17 cellular contexts compared by ENCODE assay signal in the genomic region with DNA sequence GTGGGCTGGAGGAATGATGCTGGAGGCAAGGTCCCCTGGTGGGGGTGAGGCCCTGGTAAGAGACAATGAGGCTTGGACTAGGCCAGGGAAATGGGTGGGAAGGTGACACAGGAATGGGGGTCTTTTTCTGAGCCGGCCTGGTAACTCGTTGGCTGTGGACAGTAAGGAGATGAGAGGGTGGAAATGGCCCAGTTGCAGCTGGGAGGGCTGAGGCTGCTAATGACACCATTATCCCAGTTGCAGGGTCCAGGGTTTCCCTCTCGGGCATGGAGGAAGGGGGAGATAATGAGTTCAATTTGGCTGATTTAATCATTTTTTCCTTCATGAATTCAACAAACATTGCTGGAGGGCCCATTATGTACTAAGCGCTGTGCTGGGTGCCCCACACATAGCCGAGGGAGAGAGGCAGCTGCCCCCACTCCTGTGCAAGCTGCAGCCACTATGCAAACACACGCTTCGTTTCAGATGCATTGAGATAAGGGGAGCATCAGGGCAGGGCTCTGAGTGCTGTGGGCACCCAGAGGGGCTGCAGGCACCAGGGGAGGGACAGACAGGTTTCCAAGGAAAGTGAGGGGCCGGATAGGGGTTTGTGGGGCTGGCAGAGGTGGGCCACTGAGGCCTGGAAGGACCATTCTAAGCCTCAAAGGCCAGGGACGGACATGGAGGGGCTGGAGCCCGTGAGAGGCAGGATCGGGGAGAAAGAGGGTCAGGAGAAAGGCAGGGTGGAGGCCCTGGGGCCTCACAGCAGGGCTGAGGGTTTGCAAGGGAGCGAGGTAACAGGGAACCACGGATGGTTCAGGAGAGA. TPM values are rescaled to one million over a fixed set of nuclear protein-coding genes. Genes with fewer than 3 reads are reported as not detected.
DNase-seq lines count a peak whose midpoint lies in the region; ATAC-seq and TF ChIP-seq lines count a peak whose summit lies in the region.
"Had no signal": no experiment of that assay in that cellular context is flagged by ENCODE, and none has a peak within 500 bp of the region (broad histone marks: within the 10 kb centered on the region; RNA-seq: fewer than 3 reads in every experiment).

No MANE protein-coding gene starts in this region.

- H3K27ac Mint-ChIP-seq in nephron progenitor cell = peak overlapping the region; percentile 78
- H3K27ac Mint-ChIP-seq: activated CD4-positive, alpha-beta memory T cell treated with anti-CD3 and anti-CD28 coated beads, Interleukin-2, amount 10 ng/mL, durations not matched to agents 7 days and 5 days; naive B cell had no signal

- H3K36me3 Mint-ChIP-seq in nephron progenitor cell (ENCODE audit: low read depth) = no peaks in the 10 kb centered on the region
- H3K36me3 Mint-ChIP-seq: naive B cell had no signal

- peak; percentile 42 for DNase-seq in H7
- peak; percentile 86 for DNase-seq in NCI-H146 treated with DMSO at 0.1 percent for 48 hours (lab: John Stamatoyannopoulos, UW; ENCODE audit: unreplicated experiment)
- no peak for DNase-seq in nephron progenitor cell
- DNase-seq in cortex of kidney (lab: John Stamatoyannopoulos, UW) = no peak
- DNase-seq in GM13976 (ENCODE audit: low spot score) = no peak
- DNase-seq: activated CD4-positive, alpha-beta memory T cell treated with anti-CD3 and anti-CD28 coated beads, Interleukin-2, amount 10 ng/mL, durations not matched to agents 7 days and 5 days; AML-193; naive B cell; NCI-H2171 treated with DMSO at 0.1 percent for 48 hours had no signal

- H3K9me3 Mint-ChIP-seq in nephron progenitor cell = no peaks in the 10 kb centered on the region
- H3K9me3 Mint-ChIP-seq: activated CD4-positive, alpha-beta memory T cell treated with anti-CD3 and anti-CD28 coated beads, Interleukin-2, amount 10 ng/mL, durations not matched to agents 7 days and 5 days had no signal

- no peaks in the 10 kb centered on the region for H3K27me3 ChIP-seq in H7 (ENCODE audit: control insufficient read depth, insufficient read depth, low read length)

- TF ChIP-seq CTCF in nephron progenitor cell (IDR thresholded peaks at IDR 0.05) (no peak), GM13976 (IDR thresholded peaks at IDR 0.05; ENCODE audit: borderline replicate concordance, control extremely low read depth, extremely low read depth, insufficient read depth, missing control alignments) (no peak)

- H3K4me1 Mint-ChIP-seq in nephron progenitor cell = peaks cover 76% of the 10 kb centered on the region
- H3K4me1 Mint-ChIP-seq: activated CD4-positive, alpha-beta memory T cell treated with anti-CD3 and anti-CD28 coated beads, Interleukin-2, amount 10 ng/mL, durations not matched to agents 7 days and 5 days had no signal

- H3K36me3 ChIP-seq in H7 (replicated peaks; ENCODE audit: control insufficient read depth, insufficient read depth, low read length) = no peaks in the 10 kb centered on the region
- H3K36me3 ChIP-seq: gastrocnemius medialis had no signal

- peak; percentile 64; the same call in 2 of the 3 replicates for ATAC-seq in SK-N-SH treated with all-trans-retinoic acid at 6 μM for 48 hours
- ATAC-seq in GM21515 (IDR thresholded peaks at IDR 0.05; ENCODE audit: unreplicated experiment) = no peak
- ATAC-seq: gastrocnemius medialis had no signal

- H3K4me3 ChIP-seq in H7 (ENCODE audit: insufficient read depth, low read depth, low read length) = no peak overlapping the region
- H3K4me3 ChIP-seq: gastrocnemius medialis had no signal

- H3K4me3 Mint-ChIP-seq in nephron progenitor cell = no peak overlapping the region
- H3K4me3 Mint-ChIP-seq: activated CD4-positive, alpha-beta memory T cell treated with anti-CD3 and anti-CD28 coated beads, Interleukin-2, amount 10 ng/mL, durations not matched to agents 7 days and 5 days; naive B cell had no signal

- H3K27me3 Mint-ChIP-seq in nephron progenitor cell (ENCODE audit: low read depth, poor library complexity) = peaks cover 10% of the 10 kb centered on the region
- H3K27me3 Mint-ChIP-seq: activated CD4-positive, alpha-beta memory T cell treated with anti-CD3 and anti-CD28 coated beads, Interleukin-2, amount 10 ng/mL, durations not matched to agents 7 days and 5 days had no signal

- in situ Hi-C loops in GM13976 (cut with MboI; ENCODE audit: low sequenced_read_pairs, unreplicated experiment) = no loop called here

TF ChIP-seq in SK-N-SH treated with all-trans-retinoic acid at 6 μM for 48 hours, 23 proteins besides CTCF, POLR2A, EP300 and RAD21:
- TF ChIP-seq, protein P1, sequence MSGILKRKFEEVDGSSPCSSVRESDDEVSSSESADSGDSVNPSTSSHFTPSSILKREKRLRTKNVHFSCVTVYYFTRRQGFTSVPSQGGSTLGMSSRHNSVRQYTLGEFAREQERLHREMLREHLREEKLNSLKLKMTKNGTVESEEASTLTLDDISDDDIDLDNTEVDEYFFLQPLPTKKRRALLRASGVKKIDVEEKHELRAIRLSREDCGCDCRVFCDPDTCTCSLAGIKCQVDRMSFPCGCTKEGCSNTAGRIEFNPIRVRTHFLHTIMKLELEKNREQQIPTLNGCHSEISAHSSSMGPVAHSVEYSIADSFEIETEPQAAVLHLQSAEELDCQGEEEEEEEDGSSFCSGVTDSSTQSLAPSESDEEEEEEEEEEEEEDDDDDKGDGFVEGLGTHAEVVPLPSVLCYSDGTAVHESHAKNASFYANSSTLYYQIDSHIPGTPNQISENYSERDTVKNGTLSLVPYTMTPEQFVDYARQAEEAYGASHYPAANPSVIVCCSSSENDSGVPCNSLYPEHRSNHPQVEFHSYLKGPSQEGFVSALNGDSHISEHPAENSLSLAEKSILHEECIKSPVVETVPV (CRISPR knock-in tag; IDR thresholded peaks at IDR 0.05) = no peak
- TF ChIP-seq, protein P2, sequence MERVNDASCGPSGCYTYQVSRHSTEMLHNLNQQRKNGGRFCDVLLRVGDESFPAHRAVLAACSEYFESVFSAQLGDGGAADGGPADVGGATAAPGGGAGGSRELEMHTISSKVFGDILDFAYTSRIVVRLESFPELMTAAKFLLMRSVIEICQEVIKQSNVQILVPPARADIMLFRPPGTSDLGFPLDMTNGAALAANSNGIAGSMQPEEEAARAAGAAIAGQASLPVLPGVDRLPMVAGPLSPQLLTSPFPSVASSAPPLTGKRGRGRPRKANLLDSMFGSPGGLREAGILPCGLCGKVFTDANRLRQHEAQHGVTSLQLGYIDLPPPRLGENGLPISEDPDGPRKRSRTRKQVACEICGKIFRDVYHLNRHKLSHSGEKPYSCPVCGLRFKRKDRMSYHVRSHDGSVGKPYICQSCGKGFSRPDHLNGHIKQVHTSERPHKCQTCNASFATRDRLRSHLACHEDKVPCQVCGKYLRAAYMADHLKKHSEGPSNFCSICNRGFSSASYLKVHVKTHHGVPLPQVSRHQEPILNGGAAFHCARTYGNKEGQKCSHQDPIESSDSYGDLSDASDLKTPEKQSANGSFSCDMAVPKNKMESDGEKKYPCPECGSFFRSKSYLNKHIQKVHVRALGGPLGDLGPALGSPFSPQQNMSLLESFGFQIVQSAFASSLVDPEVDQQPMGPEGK (CRISPR knock-in tag; IDR thresholded peaks at IDR 0.05; ENCODE audit: borderline replicate concordance) = no peak
- TF ChIP-seq TCF4 (CRISPR knock-in tag; IDR thresholded peaks at IDR 0.05; ENCODE audit: borderline replicate concordance) = peak; percentile 68; the same call in 1 of the 2 replicates
- no peak for TF ChIP-seq ARNTL (CRISPR knock-in tag; IDR thresholded peaks at IDR 0.05; ENCODE audit: borderline replicate concordance, low read depth)

RNA-seq across cellular contexts. Expression of a gene that starts 43.2 kb away (rescaled TPM):
- 0.04 and 0.31 TPM in 2 replicates for total RNA-seq in H7 (2014; rRNA removed; shearing (Covaris generic))
- total RNA-seq: activated CD4-positive, alpha-beta memory T cell treated with anti-CD3 and anti-CD28 coated beads, Interleukin-2, amount 10 ng/mL, durations not matched to agents 7 days and 5 days; OCI-LY7; SK-MEL-5 had no signal

RNA-seq across cellular contexts. Expression of a gene that starts 56.0 kb away (rescaled TPM):
- total RNA-seq in H7 (2014; rRNA removed; shearing (Covaris generic)) = 0.37 and 1.5 TPM in 2 replicates
- total RNA-seq: activated CD4-positive, alpha-beta memory T cell treated with anti-CD3 and anti-CD28 coated beads, Interleukin-2, amount 10 ng/mL, durations not matched to agents 7 days and 5 days; endothelial cell of umbilical vein; lower leg skin; OCI-LY7; subcutaneous adipose tissue had no signal

Comparison
In these comparisons a context has a peak if more than half of its experiments do, and no peak if none do; other contexts are left out.
1. DNase-seq: peak in H7 (single experiment) and NCI-H146 treated with DMSO at 0.1 percent for 48 hours (single experiment); none in nephron progenitor cell (single experiment), cortex of kidney (single experiment) and GM13976 (single experiment).